Comparison of ENCODE assay signal across 9 cellular contexts in the genomic region with DNA sequence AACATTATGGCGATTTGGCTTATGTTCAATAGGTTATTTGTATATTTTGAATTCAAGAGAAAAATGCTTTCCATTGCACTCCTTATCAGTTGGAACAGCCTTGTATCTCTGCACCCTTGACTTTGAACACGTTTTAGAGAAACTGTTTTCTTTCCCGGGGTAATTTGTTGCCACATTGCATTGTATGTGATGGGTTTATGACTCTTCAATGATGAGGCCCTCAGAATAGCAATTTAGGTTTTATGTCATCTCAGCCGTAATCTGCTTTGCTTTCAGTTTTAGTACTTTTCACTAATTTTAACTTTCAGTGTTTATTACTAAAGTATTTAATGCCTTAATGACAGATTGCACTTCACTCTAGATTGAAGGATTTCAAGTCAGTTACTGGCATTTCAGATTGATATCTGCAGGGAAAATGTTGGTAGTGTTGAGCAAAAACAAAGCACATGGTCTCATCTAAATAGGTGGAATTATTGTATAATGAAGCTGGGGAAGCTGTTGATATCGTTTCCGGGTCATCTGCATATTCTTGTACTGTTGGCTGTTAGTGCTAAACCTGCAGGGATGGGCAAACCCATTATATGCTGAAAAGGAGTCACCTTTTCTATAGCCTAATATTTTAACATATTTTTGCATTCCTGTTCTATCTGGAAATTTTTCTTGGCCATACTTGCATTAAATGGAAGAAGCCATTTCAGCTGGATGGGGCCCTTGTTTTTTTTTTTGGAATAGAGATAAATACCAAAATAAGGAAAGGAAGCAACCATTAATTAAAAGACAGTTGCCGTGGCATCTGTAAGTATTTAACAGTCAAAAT. TPM values are rescaled to one million over a fixed set of nuclear protein-coding genes. Genes with fewer than 3 reads are reported as not detected.
A peak's percentile ranks its signal among the peaks of the same experiment; 100 is the strongest.
DNase-seq lines count a peak whose midpoint lies in the region; ATAC-seq and TF ChIP-seq lines count a peak whose summit lies in the region.
"Had no signal": no experiment of that assay in that cellular context is flagged by ENCODE, and none has a peak within 500 bp of the region (broad histone marks: within the 10 kb centered on the region; RNA-seq: fewer than 3 reads in every experiment).

No MANE protein-coding gene starts in this region.

- no peaks in the 10 kb centered on the region for H3K9me3 ChIP-seq in tibial nerve

- peak overlapping the region; percentile 89 for H3K4me3 Mint-ChIP-seq in activated naive CD8-positive, alpha-beta T cell

- WGBS in tibial nerve, 2 donors = 6 to 8% methylated on average over 7 of the region's 7 CpGs

- peaks cover 0 to 53% (median 30%) of the 10 kb centered on the region in 4 donors for H3K4me1 ChIP-seq in tibial nerve

- no peaks in the 10 kb centered on the region for H3K27me3 Mint-ChIP-seq in activated naive CD8-positive, alpha-beta T cell

- intact Hi-C loops in left colon (cut with DNase I, micrococcal nuclease) = no loop called here

- no peaks in the 10 kb centered on the region for H3K36me3 ChIP-seq in tibial nerve

- peak; percentile 21 for ATAC-seq in left colon
- no peak for ATAC-seq in HG02610 (IDR thresholded peaks at IDR 0.05; ENCODE audit: unreplicated experiment)

- DNase-seq in AML-193 (lab: John Stamatoyannopoulos, UW) (peak; percentile 40 to 70), HL-60 (ENCODE audit: low read depth in 1 of 2, low spot score in 1 of 2) (peak in 1 of 2 experiments; percentile 28), left colon (no peak), tibial nerve (ENCODE audit: low spot score in 2 of 2) (no peak), dedifferentiated amniotic fluid mesenchymal stem cell (ENCODE audit: extremely low spot score) (no peak), NCI-H146 (lab: John Stamatoyannopoulos, UW) (no peak)

- peak overlapping the region; percentile 99 for H3K27ac Mint-ChIP-seq in activated naive CD8-positive, alpha-beta T cell

- H3K27me3 ChIP-seq in HL-60 (ENCODE audit: insufficient read depth, poor library complexity, severe bottlenecking) = no peaks in the 10 kb centered on the region
- H3K27me3 ChIP-seq in tibial nerve = no peaks in the 10 kb centered on the region

- H3K4me3 ChIP-seq in HL-60 (replicated peaks; ENCODE audit: insufficient read depth, low read length) (peak overlapping the region; percentile 76), tibial nerve (peak overlapping the region; percentile 85 to 97 (median 92))

- peaks cover 41% of the 10 kb centered on the region for H3K4me1 Mint-ChIP-seq in activated naive CD8-positive, alpha-beta T cell (ENCODE audit: low read depth)

- TF ChIP-seq POLR2A in tibial nerve (IDR thresholded peaks at IDR 0.05) = no peak

- TF ChIP-seq CTCF in HL-60 (IDR thresholded peaks at IDR 0.05; ENCODE audit: insufficient read depth, low read length) (no peak), tibial nerve (IDR thresholded peaks at IDR 0.05) (no peak)

- no peak for TF ChIP-seq EP300 in tibial nerve (IDR thresholded peaks at IDR 0.05)

- no peaks in the 10 kb centered on the region for H3K9me3 Mint-ChIP-seq in activated naive CD8-positive, alpha-beta T cell (ENCODE audit: low read depth)

- H3K36me3 Mint-ChIP-seq in activated naive CD8-positive, alpha-beta T cell = peaks cover 9% of the 10 kb centered on the region

- peak overlapping the region; percentile 97 for H3K27ac ChIP-seq in HL-60 (replicated peaks)
- H3K27ac ChIP-seq in tibial nerve = peak overlapping the region in 3 of 4 donors; percentile 97 to 100 (median 98)

RNA-seq across cellular contexts. Expression of a gene that starts 2.0 kb away (rescaled TPM):
- 100 to 1,000 TPM in 1 of 2 donors, 10 to 100 TPM in 1; 90.0 to 110 TPM for total RNA-seq in left colon
- 100 to 1,000 TPM in 3 of 4 donors, 10 to 100 TPM in 1; 80.8 to 114 (median 105) TPM for total RNA-seq in tibial nerve

RNA-seq across cellular contexts. Expression of a gene that starts 13.7 kb away (rescaled TPM):
- total RNA-seq in left colon = 10 to 100 TPM; 23.9 to 28.8 TPM
- 10 to 100 TPM; 48.0 to 80.6 (median 55.0) TPM for total RNA-seq in tibial nerve

RNA-seq across cellular contexts. Expression of a gene that starts 45.9 kb away (rescaled TPM):
- total RNA-seq in left colon (10 to 100 TPM; 63.4 to 75.8 TPM), tibial nerve (not detected)
- total RNA-seq: myocyte had no signal

Comparison
In these comparisons a context has a peak if more than half of its experiments do, and no peak if none do; other contexts are left out.
1. DNase-seq: peak in AML-193 (2 of 2); none in left colon (0 of 2), tibial nerve (0 of 2), dedifferentiated amniotic fluid mesenchymal stem cell (single experiment) and NCI-H146 (single experiment).
2. RNA of a gene that starts 45.9 kb away (total RNA-seq): 63.4 to 75.8 TPM in left colon; not detected in tibial nerve; every median in the first group is over 10 times any median in the second.